In genomic region chr10:125608474-125608873, GRCh38 we compare ENCODE assay signal across 7 cellular contexts.
"Had no signal": no experiment of that assay in that cellular context is flagged by ENCODE, and none has a peak within 500 bp of the region (broad histone marks: within the 10 kb centered on the region; RNA-seq: fewer than 3 reads in every experiment).

No MANE protein-coding gene starts in this region.

- H2AFZ ChIP-seq: GM23338 had no signal

- DNase-seq: H9, HCEC 1CT, IMR-90 had no signal

- H3K4me1 Mint-ChIP-seq: GM23338, H9 had no signal

- H3K4me3 ChIP-seq: GM23338 had no signal

- H3K4me2 ChIP-seq: GM23338 had no signal

- H3K27ac Mint-ChIP-seq: GM23338 had no signal

- FAIRE-seq: H1, H54, HTR-8/SVneo had no signal

- ATAC-seq: GM23338 had no signal

- H3K4me3 Mint-ChIP-seq: GM23338, H9 had no signal
